In the genomic region with DNA sequence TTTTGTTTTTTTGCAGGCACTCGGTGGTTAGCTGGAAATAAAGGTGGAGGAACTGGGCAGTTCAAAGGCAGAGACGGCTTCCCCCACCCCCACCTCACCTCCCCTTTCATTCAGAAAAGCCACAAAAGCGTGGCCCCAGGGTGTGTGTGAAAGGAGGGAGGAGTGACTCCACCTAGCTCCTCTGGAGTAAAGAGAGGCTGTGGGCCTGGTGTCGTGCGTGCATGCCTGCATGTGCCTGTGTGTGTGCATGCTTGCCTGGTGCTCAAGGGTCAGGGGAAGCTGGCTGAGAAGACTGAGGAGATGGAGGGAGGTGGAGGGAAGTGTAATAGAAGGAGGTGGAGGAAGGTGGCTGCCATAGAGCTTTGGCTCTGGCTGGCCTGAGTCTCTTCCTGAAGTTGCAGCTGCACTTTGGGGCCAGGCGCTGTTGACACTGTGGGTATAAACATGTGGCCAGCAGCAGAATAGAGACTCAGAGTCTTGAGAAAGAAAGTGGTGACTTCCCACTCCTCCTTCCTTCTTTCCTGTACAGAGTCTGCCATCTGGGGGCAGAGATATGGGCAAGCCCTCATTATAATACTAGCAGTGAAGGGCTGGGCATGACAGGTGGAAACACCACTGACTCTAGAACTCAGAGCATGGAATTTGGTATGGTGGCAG, we compare ENCODE assay signal across 7 cellular contexts. TPM values are rescaled to one million over a fixed set of nuclear protein-coding genes. Genes with fewer than 3 reads are reported as not detected.
DNase-seq lines count a peak whose midpoint lies in the region; ATAC-seq and TF ChIP-seq lines count a peak whose summit lies in the region.

No MANE protein-coding gene starts in this region.

- no peak overlapping the region for H4K8ac ChIP-seq in trophoblast cell (ENCODE audit: low read depth, low read length)

- H3K4me3 ChIP-seq in colonic mucosa (no peak overlapping the region), trophoblast cell (ENCODE audit: low read depth, low read length) (no peak overlapping the region)

- H3K27ac ChIP-seq in colonic mucosa (peak overlapping the region; percentile 74), trophoblast cell (ENCODE audit: low read depth, low read length) (no peak overlapping the region)

- TF ChIP-seq CTCF in GM12873 (IDR thresholded peaks at IDR 0.05; ENCODE audit: insufficient read depth, low read depth, low read length, missing control alignments) (peak; percentile 17), colonic mucosa (IDR thresholded peaks at IDR 0.05) (no peak)

- ATAC-seq in GM21360 (IDR thresholded peaks at IDR 0.05; ENCODE audit: unreplicated experiment): peak; percentile 65
- peak; percentile 61 for ATAC-seq in HG03469 (IDR thresholded peaks at IDR 0.05; ENCODE audit: unreplicated experiment)

- no peak overlapping the region for H3K23ac ChIP-seq in trophoblast cell (ENCODE audit: low read length)

- H2BK12ac ChIP-seq in trophoblast cell (ENCODE audit: low read length): no peak overlapping the region

- H3K4ac ChIP-seq in trophoblast cell (ENCODE audit: low read depth, low read length): no peak overlapping the region

- H2BK120ac ChIP-seq in trophoblast cell (ENCODE audit: insufficient read depth, low read length, poor library complexity): no peak overlapping the region

- intact Hi-C loops in colonic mucosa (cut with DNase I): loop anchor here (5.0 kb wide), 1 partner anchor 111 kb away; no protein-coding TSS in a partner anchor

- H2AFZ ChIP-seq in trophoblast cell (ENCODE audit: insufficient read depth, low read length, poor library complexity): no peak overlapping the region

- H3K79me2 ChIP-seq in trophoblast cell (ENCODE audit: control insufficient read depth, insufficient read depth, low read length, poor library complexity): no peaks in the 10 kb centered on the region

- peaks cover 5% of the 10 kb centered on the region for H3K4me1 ChIP-seq in colonic mucosa
- peaks cover 13 to 14% of the 10 kb centered on the region in 2 experiments for H3K4me1 ChIP-seq in trophoblast cell (ENCODE audit: control insufficient read depth in 1 of 2, insufficient read depth in 2 of 2, low read length in 2 of 2)

- no peaks in the 10 kb centered on the region for H3K27me3 ChIP-seq in colonic mucosa
- H3K27me3 ChIP-seq in trophoblast cell (ENCODE audit: insufficient read depth, low read length): no peaks in the 10 kb centered on the region

- H4K12ac ChIP-seq in trophoblast cell (ENCODE audit: low read depth, low read length): no peak overlapping the region

- no peak overlapping the region for H2BK5ac ChIP-seq in trophoblast cell (ENCODE audit: low read depth, low read length, poor library complexity)

- H3K79me1 ChIP-seq in trophoblast cell (ENCODE audit: low read length): no peaks in the 10 kb centered on the region

- no peak overlapping the region for H3K18ac ChIP-seq in trophoblast cell (ENCODE audit: low read length)

- H3K9me3 ChIP-seq in colonic mucosa (no peaks in the 10 kb centered on the region), trophoblast cell (ENCODE audit: insufficient read depth, low read depth, low read length) (no peaks in the 10 kb centered on the region)

- no peak overlapping the region for H4K91ac ChIP-seq in trophoblast cell (ENCODE audit: low read depth, low read length)

- DNase-seq in colonic mucosa (peak; percentile 69), trophoblast cell (peak; percentile 83), D341Med (ENCODE audit: low spot score) (no peak)

- H3K9ac ChIP-seq in colonic mucosa (ENCODE audit: low read depth in 2 of 2, low read length in 2 of 2) (peak overlapping the region; percentile 65 to 80), trophoblast cell (ENCODE audit: low read length) (no peak overlapping the region)

- H3K36me3 ChIP-seq in colonic mucosa (no peaks in the 10 kb centered on the region), trophoblast cell (ENCODE audit: control insufficient read depth in 1 of 2, insufficient read depth in 2 of 2, low read length in 2 of 2) (no peaks in the 10 kb centered on the region)

- peak overlapping the region; percentile 48 for H3K4me2 ChIP-seq in trophoblast cell (ENCODE audit: low read length)

- H2AK5ac ChIP-seq in trophoblast cell (ENCODE audit: low read length): no peak overlapping the region

- no CpG with 5 or more reads among the region's 6 CpGs for WGBS in trophoblast cell (ENCODE audit: extremely low coverage, insufficient coverage, insufficient read length)

- no peak overlapping the region for H3K14ac ChIP-seq in trophoblast cell (ENCODE audit: low read length)

TF ChIP-seq in PFSK-1, 5 proteins besides CTCF, POLR2A, EP300 and RAD21:
- no peak; the same call in 1 of the 2 replicates for TF ChIP-seq POLR2AphosphoS5 (IDR thresholded peaks at IDR 0.05; ENCODE audit: low read depth, low read length)
- peak; percentile 19 for TF ChIP-seq FOXP2 (optimal IDR thresholded peaks at IDR 0.05; ENCODE audit: borderline replicate concordance, extremely low read depth, extremely low read length, insufficient read depth)
- TF ChIP-seq SIN3A (IDR thresholded peaks at IDR 0.05; ENCODE audit: borderline replicate concordance, insufficient read depth, low read length): peak; percentile 83; the same call in 1 of the 2 replicates

RNA-seq across cellular contexts. Expression of a gene that starts 36.9 kb away (rescaled TPM):
- polyA plus RNA-seq in PFSK-1 (2012; ENCODE audit: insufficient read length, low read depth): 88.6 TPM
- 100 to 1,000 TPM in 1 of 2 donors, 10 to 100 TPM in 1; 58.9 to 107 TPM for total RNA-seq in colonic mucosa
- 103 and 108 TPM in 2 replicates for polyA plus RNA-seq in trophoblast cell (2013)
